ENCODE assay signal across 1 cellular context in the genomic region with DNA sequence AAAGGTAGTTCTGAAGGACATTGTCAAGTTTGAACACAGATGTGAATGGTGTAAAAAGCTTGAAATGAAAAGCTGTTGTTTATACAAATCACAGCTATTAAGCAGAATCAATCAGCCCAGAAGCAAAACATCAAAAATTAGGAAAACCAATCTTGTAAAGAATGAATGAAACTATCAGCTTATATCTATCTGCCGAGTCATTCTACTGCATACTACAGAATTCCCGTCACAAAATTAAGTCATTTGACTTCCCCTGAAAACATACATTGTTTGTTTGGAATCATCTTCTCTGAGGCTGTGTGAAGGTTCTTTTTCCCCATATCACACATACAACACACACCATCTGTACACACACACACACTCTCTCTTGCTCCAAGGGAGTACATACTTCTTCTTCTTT.
TF ChIP-seq lines count a peak whose summit lies in the region.

No MANE protein-coding gene starts in this region.

TF ChIP-seq in HepG2, 621 proteins besides CTCF, POLR2A, EP300 and RAD21 (continued from another document):
- TF ChIP-seq, protein P1, sequence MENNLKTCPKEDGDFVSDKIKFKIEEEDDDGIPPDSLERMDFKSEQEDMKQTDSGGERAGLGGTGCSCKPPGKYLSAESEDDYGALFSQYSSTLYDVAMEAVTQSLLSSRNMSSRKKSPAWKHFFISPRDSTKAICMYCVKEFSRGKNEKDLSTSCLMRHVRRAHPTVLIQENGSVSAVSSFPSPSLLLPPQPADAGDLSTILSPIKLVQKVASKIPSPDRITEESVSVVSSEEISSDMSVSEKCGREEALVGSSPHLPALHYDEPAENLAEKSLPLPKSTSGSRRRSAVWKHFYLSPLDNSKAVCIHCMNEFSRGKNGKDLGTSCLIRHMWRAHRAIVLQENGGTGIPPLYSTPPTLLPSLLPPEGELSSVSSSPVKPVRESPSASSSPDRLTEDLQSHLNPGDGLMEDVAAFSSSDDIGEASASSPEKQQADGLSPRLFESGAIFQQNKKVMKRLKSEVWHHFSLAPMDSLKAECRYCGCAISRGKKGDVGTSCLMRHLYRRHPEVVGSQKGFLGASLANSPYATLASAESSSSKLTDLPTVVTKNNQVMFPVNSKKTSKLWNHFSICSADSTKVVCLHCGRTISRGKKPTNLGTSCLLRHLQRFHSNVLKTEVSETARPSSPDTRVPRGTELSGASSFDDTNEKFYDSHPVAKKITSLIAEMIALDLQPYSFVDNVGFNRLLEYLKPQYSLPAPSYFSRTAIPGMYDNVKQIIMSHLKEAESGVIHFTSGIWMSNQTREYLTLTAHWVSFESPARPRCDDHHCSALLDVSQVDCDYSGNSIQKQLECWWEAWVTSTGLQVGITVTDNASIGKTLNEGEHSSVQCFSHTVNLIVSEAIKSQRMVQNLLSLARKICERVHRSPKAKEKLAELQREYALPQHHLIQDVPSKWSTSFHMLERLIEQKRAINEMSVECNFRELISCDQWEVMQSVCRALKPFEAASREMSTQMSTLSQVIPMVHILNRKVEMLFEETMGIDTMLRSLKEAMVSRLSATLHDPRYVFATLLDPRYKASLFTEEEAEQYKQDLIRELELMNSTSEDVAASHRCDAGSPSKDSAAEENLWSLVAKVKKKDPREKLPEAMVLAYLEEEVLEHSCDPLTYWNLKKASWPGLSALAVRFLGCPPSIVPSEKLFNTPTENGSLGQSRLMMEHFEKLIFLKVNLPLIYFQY (CRISPR knock-in tag; IDR thresholded peaks at IDR 0.05; ENCODE audit: borderline replicate concordance) = no peak
- TF ChIP-seq HIVEP1 (CRISPR knock-in tag; IDR thresholded peaks at IDR 0.05) (no peak), TSC22D2 (CRISPR knock-in tag; IDR thresholded peaks at IDR 0.05; ENCODE audit: borderline replicate concordance) (no peak), KLF16 (CRISPR knock-in tag; IDR thresholded peaks at IDR 0.05) (no peak), SMC3 (IDR thresholded peaks at IDR 0.05; ENCODE audit: low read length) (no peak)
- TF ChIP-seq, protein P2, sequence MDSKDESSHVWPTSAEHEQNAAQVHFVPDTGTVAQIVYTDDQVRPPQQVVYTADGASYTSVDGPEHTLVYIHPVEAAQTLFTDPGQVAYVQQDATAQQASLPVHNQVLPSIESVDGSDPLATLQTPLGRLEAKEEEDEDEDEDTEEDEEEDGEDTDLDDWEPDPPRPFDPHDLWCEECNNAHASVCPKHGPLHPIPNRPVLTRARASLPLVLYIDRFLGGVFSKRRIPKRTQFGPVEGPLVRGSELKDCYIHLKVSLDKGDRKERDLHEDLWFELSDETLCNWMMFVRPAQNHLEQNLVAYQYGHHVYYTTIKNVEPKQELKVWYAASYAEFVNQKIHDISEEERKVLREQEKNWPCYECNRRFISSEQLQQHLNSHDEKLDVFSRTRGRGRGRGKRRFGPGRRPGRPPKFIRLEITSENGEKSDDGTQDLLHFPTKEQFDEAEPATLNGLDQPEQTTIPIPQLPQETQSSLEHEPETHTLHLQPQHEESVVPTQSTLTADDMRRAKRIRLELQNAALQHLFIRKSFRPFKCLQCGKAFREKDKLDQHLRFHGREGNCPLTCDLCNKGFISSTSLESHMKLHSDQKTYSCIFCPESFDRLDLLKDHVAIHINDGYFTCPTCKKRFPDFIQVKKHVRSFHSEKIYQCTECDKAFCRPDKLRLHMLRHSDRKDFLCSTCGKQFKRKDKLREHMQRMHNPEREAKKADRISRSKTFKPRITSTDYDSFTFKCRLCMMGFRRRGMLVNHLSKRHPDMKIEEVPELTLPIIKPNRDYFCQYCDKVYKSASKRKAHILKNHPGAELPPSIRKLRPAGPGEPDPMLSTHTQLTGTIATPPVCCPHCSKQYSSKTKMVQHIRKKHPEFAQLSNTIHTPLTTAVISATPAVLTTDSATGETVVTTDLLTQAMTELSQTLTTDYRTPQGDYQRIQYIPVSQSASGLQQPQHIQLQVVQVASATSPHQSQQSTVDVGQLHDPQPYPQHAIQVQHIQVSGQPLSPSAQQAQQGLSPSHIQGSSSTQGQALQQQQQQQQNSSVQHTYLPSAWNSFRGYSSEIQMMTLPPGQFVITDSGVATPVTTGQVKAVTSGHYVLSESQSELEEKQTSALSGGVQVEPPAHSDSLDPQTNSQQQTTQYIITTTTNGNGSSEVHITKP (CRISPR knock-in tag; IDR thresholded peaks at IDR 0.05; ENCODE audit: low read depth) = no peak
